19 cellular contexts compared by ENCODE assay signal in genomic region chr13:30404207-30404606, GRCh38. TPM values are rescaled to one million over a fixed set of nuclear protein-coding genes. Genes with fewer than 3 reads are reported as not detected.
"Had no signal": no experiment of that assay in that cellular context is flagged by ENCODE, and none has a peak within 500 bp of the region (broad histone marks: within the 10 kb centered on the region; RNA-seq: fewer than 3 reads in every experiment).

No MANE protein-coding gene starts in this region.

- DNase-seq: activated CD4-positive, alpha-beta memory T cell treated with anti-CD3 and anti-CD28 coated beads for 36 hours; activated CD4-positive, alpha-beta T cell treated with anti-CD3 and anti-CD28 coated beads for 48 hours; activated effector memory CD4-positive, alpha-beta T cell treated with anti-CD3 and anti-CD28 coated beads, Interleukin-2, amount 50 U/mL, for 16 hours; activated naive CD4-positive, alpha-beta T cell treated with anti-CD3 and anti-CD28 coated beads, Interleukin-2, amount 10 ng/mL, durations not matched to agents 7 days and 5 days; activated T-cell treated with anti-CD3 and anti-CD28 coated beads, Interleukin-2, amount 50 U/mL, for 72 hours; natural killer cell; pancreas; stimulated activated CD4-positive, alpha-beta T cell treated with anti-CD3 and anti-CD28 coated beads, Interleukin-1b, Interleukin-23, amount 100 ng/mL, for 48 hours; stimulated activated naive CD8-positive, alpha-beta T cell treated with anti-CD3 and anti-CD28 coated beads, Interleukin-15, amount 100 ng/mL, for 72 hours; T1000; transverse colon had no signal

- H3K36me3 Mint-ChIP-seq: activated CD4-positive, alpha-beta memory T cell treated with anti-CD3 and anti-CD28 coated beads for 36 hours; natural killer cell had no signal

- H3K27me3 Mint-ChIP-seq: activated CD4-positive, alpha-beta memory T cell treated with anti-CD3 and anti-CD28 coated beads for 36 hours; stimulated activated naive CD8-positive, alpha-beta T cell treated with anti-CD3 and anti-CD28 coated beads, Interleukin-15, amount 100 ng/mL, for 72 hours had no signal

- H3K9me3 Mint-ChIP-seq: activated CD4-positive, alpha-beta memory T cell treated with anti-CD3 and anti-CD28 coated beads for 36 hours; activated naive CD4-positive, alpha-beta T cell treated with anti-CD3 and anti-CD28 coated beads, Interleukin-2, amount 10 ng/mL, durations not matched to agents 7 days and 5 days; activated T-cell treated with anti-CD3 and anti-CD28 coated beads, Interleukin-2, amount 50 U/mL, for 72 hours; natural killer cell; stimulated activated effector memory CD8-positive, alpha-beta T cell treated with anti-CD3 and anti-CD28 coated beads, Interleukin-12 subunit alpha, Interleukin-12 subunit beta, amount 100 ng/mL, for 72 hours; stimulated activated naive CD8-positive, alpha-beta T cell treated with anti-CD3 and anti-CD28 coated beads, Interleukin-15, amount 100 ng/mL, for 72 hours; T-helper 1 cell treated with Interleukin-12 subunit alpha and Interleukin-12 subunit beta and Interleukin-4 antibody, amounts not matched to agents 30 μg/mL and 1 μg/mL, for 36 hours had no signal

- ATAC-seq: activated T-cell treated with anti-CD3 and anti-CD28 coated beads, Interleukin-2, amount 50 U/mL, for 72 hours; natural killer cell; pancreas; stimulated activated effector memory CD8-positive, alpha-beta T cell treated with anti-CD3 and anti-CD28 coated beads, Interleukin-12 subunit alpha, Interleukin-12 subunit beta, amount 100 ng/mL, for 72 hours; stimulated activated naive CD8-positive, alpha-beta T cell treated with anti-CD3 and anti-CD28 coated beads, Interleukin-15, amount 100 ng/mL, for 72 hours had no signal

- H3K4me3 Mint-ChIP-seq: activated CD4-positive, alpha-beta memory T cell treated with anti-CD3 and anti-CD28 coated beads for 36 hours; activated naive CD4-positive, alpha-beta T cell treated with anti-CD3 and anti-CD28 coated beads, Interleukin-2, amount 10 ng/mL, durations not matched to agents 7 days and 5 days; activated T-cell treated with anti-CD3 and anti-CD28 coated beads, Interleukin-2, amount 50 U/mL, for 72 hours; natural killer cell; stimulated activated effector memory CD8-positive, alpha-beta T cell treated with anti-CD3 and anti-CD28 coated beads, Interleukin-12 subunit alpha, Interleukin-12 subunit beta, amount 100 ng/mL, for 72 hours; stimulated activated naive CD8-positive, alpha-beta T cell treated with anti-CD3 and anti-CD28 coated beads, Interleukin-15, amount 100 ng/mL, for 72 hours; T-helper 1 cell treated with Interleukin-12 subunit alpha and Interleukin-12 subunit beta and Interleukin-4 antibody, amounts not matched to agents 30 μg/mL and 1 μg/mL, for 36 hours had no signal

- H3K27me3 ChIP-seq: cardiac muscle cell, pancreas, transverse colon had no signal

- H3K27ac ChIP-seq: cardiac muscle cell, pancreas, transverse colon had no signal

- H3K27ac Mint-ChIP-seq: activated CD4-positive, alpha-beta memory T cell treated with anti-CD3 and anti-CD28 coated beads for 36 hours; activated naive CD4-positive, alpha-beta T cell treated with anti-CD3 and anti-CD28 coated beads, Interleukin-2, amount 10 ng/mL, durations not matched to agents 7 days and 5 days; activated T-cell treated with anti-CD3 and anti-CD28 coated beads, Interleukin-2, amount 50 U/mL, for 72 hours; natural killer cell; stimulated activated effector memory CD8-positive, alpha-beta T cell treated with anti-CD3 and anti-CD28 coated beads, Interleukin-12 subunit alpha, Interleukin-12 subunit beta, amount 100 ng/mL, for 72 hours; stimulated activated naive CD8-positive, alpha-beta T cell treated with anti-CD3 and anti-CD28 coated beads, Interleukin-15, amount 100 ng/mL, for 72 hours; T-helper 1 cell treated with Interleukin-12 subunit alpha and Interleukin-12 subunit beta and Interleukin-4 antibody, amounts not matched to agents 30 μg/mL and 1 μg/mL, for 36 hours had no signal

- H3K9me3 ChIP-seq: pancreas, transverse colon had no signal

- H3K4me3 ChIP-seq: cardiac muscle cell, pancreas, skin epidermis, transverse colon had no signal

- H3K36me3 ChIP-seq: cardiac muscle cell, pancreas, transverse colon had no signal

RNA-seq across cellular contexts. Expression of gene UBE2L5, which starts 18.1 kb away (rescaled TPM):
- total RNA-seq: activated CD4-positive, alpha-beta memory T cell treated with anti-CD3 and anti-CD28 coated beads for 36 hours; activated T-cell treated with anti-CD3 and anti-CD28 coated beads, Interleukin-2, amount 50 U/mL, for 72 hours; chondrocyte; epithelial cell of proximal tubule; kidney epithelial cell; natural killer cell; pancreas; temporal lobe; transverse colon had no signal
- polyA plus RNA-seq: cardiac muscle cell had no signal
